9 cellular contexts compared by ENCODE assay signal in genomic region chr2:232890896-232891601, GRCh38. TPM values are rescaled to one million over a fixed set of nuclear protein-coding genes. Genes with fewer than 3 reads are reported as not detected.
DNase-seq lines count a peak whose midpoint lies in the region; ATAC-seq and TF ChIP-seq lines count a peak whose summit lies in the region.
"Had no signal": no experiment of that assay in that cellular context is flagged by ENCODE, and none has a peak within 500 bp of the region (broad histone marks: within the 10 kb centered on the region; RNA-seq: fewer than 3 reads in every experiment).

No MANE protein-coding gene starts in this region.

- no peak for TF ChIP-seq POLR2A in NB4 (IDR thresholded peaks at IDR 0.05; ENCODE audit: extremely low read depth, insufficient read length)
- peak in 1 of 3 donors; percentile 11 for TF ChIP-seq POLR2A in body of pancreas (IDR thresholded peaks at IDR 0.05)

- no peaks in the 10 kb centered on the region for H3K4me1 ChIP-seq in BE2C
- H3K4me1 ChIP-seq in body of pancreas, result peaks cover 30% of the 10 kb centered on the region
- no peaks in the 10 kb centered on the region for H3K4me1 ChIP-seq in liver (ENCODE audit: control insufficient read depth in 4 of 4, insufficient read depth in 4 of 4, low read length in 3 of 4)

- 16 to 28% methylated on average over 16 to 23 of the region's 23 CpGs for WGBS in body of pancreas, 2 donors
- 63% methylated on average over 23 of the region's 23 CpGs for WGBS in liver

- no peak overlapping the region for H3K9ac ChIP-seq in liver (ENCODE audit: low read depth in 1 of 2, low read length in 2 of 2)

- peak; percentile 79 for ATAC-seq in body of pancreas
- no peak for ATAC-seq in activated naive CD4-positive, alpha-beta T cell treated with anti-CD3 and anti-CD28 coated beads, Interleukin-2, amount 50 U/mL, for 72 hours

- POLR2A ChIA-PET in activated CD4-positive, alpha-beta memory T cell treated with anti-CD3 and anti-CD28 coated beads for 36 hours (lab: Charles Lee), result interaction anchor here (1.1 kb wide), 1 partner anchor 343 kb away, joined by 4 read pairs; no protein-coding TSS in a partner anchor

- H3K4me3 Mint-ChIP-seq in immature natural killer cell, result no peak overlapping the region
- H3K4me3 Mint-ChIP-seq in activated CD4-positive, alpha-beta memory T cell treated with anti-CD3 and anti-CD28 coated beads for 36 hours, result no peak overlapping the region

- 0 out of 2 replicates have a peak overlapping the region, but pooled peaks have one; percentile 2 for H3K4me3 ChIP-seq in BE2C (ENCODE audit: low read depth, low read length)
- H3K4me3 ChIP-seq in NB4 (ENCODE audit: low read depth, low read length), result no peak overlapping the region
- H3K4me3 ChIP-seq in body of pancreas, result no peak overlapping the region
- H3K4me3 ChIP-seq in liver (ENCODE audit: low read depth in 1 of 3, low read length in 3 of 3), result no peak overlapping the region

- intact Hi-C loops in body of pancreas (cut with DNase I), result no loop called here
- intact Hi-C loops in activated CD4-positive, alpha-beta memory T cell treated with anti-CD3 and anti-CD28 coated beads for 36 hours (cut with micrococcal nuclease), result loop anchor here (10.0 kb wide), 1 partner anchor 354 kb away; no protein-coding TSS in a partner anchor

- H3K9me3 ChIP-seq in BE2C (no peaks in the 10 kb centered on the region), body of pancreas (no peaks in the 10 kb centered on the region), liver (ENCODE audit: control insufficient read depth in 4 of 4, low read length in 3 of 4) (no peaks in the 10 kb centered on the region)

- TF ChIP-seq RAD21 in liver (IDR thresholded peaks at IDR 0.05), result no peak

- peaks cover 2 to 6% (median 5%) of the 10 kb centered on the region in 3 donors for H3K27me3 Mint-ChIP-seq in immature natural killer cell (ENCODE audit: low read depth in 3 of 3)
- H3K27me3 Mint-ChIP-seq in activated CD4-positive, alpha-beta memory T cell treated with anti-CD3 and anti-CD28 coated beads for 36 hours, result peaks cover 20% of the 10 kb centered on the region

- no peak overlapping the region for H3K27ac Mint-ChIP-seq in immature natural killer cell
- no peak overlapping the region for H3K27ac Mint-ChIP-seq in activated CD4-positive, alpha-beta memory T cell treated with anti-CD3 and anti-CD28 coated beads for 36 hours
- H3K27ac Mint-ChIP-seq in activated naive CD4-positive, alpha-beta T cell treated with anti-CD3 and anti-CD28 coated beads, Interleukin-2, amount 50 U/mL, for 72 hours, result no peak overlapping the region

- TF ChIP-seq CTCF in BE2C (IDR thresholded peaks at IDR 0.05; ENCODE audit: low read depth, low read length) (no peak), NB4 (IDR thresholded peaks at IDR 0.05; ENCODE audit: low read depth, low read length) (no peak), body of pancreas (IDR thresholded peaks at IDR 0.05) (no peak), liver (IDR thresholded peaks at IDR 0.05; ENCODE audit: low read depth, low read length, missing input control) (no peak)

- peak; percentile 48 for DNase-seq in BE2C
- DNase-seq in NB4 (ENCODE audit: low read depth), result peak; percentile 28
- peak; percentile 70 to 85 (median 82) for DNase-seq in body of pancreas
- DNase-seq in immature natural killer cell, result no peak
- DNase-seq in activated CD4-positive, alpha-beta memory T cell treated with anti-CD3 and anti-CD28 coated beads for 36 hours, result no peak
- DNase-seq in NCI-H1092 (lab: John Stamatoyannopoulos, UW), result no peak
- no peak for DNase-seq in activated naive CD4-positive, alpha-beta T cell treated with anti-CD3 and anti-CD28 coated beads, Interleukin-2, amount 50 U/mL, for 72 hours (ENCODE audit: low spot score in 2 of 2)
- DNase-seq: GDM1 had no signal

- H3K9me3 Mint-ChIP-seq in immature natural killer cell, result no peaks in the 10 kb centered on the region
- H3K9me3 Mint-ChIP-seq in activated CD4-positive, alpha-beta memory T cell treated with anti-CD3 and anti-CD28 coated beads for 36 hours, result no peaks in the 10 kb centered on the region
- peaks cover 0 to 3% of the 10 kb centered on the region in 2 donors for H3K9me3 Mint-ChIP-seq in activated naive CD4-positive, alpha-beta T cell treated with anti-CD3 and anti-CD28 coated beads, Interleukin-2, amount 50 U/mL, for 72 hours

- no peaks in the 10 kb centered on the region for H3K36me3 ChIP-seq in BE2C
- no peaks in the 10 kb centered on the region for H3K36me3 ChIP-seq in body of pancreas (replicated peaks in 1 of 2; ENCODE audit: insufficient read depth in 1 of 2, low read depth in 2 of 2)
- H3K36me3 ChIP-seq in liver (ENCODE audit: control insufficient read depth in 4 of 4, insufficient read depth in 3 of 4, low read depth in 1 of 4, low read length in 3 of 4), result peaks cover 2 to 47% (median 14%) of the 10 kb centered on the region in 4 donors

- H3K27me3 ChIP-seq in BE2C, result no peaks in the 10 kb centered on the region
- no peaks in the 10 kb centered on the region for H3K27me3 ChIP-seq in body of pancreas
- H3K27me3 ChIP-seq in liver (ENCODE audit: control insufficient read depth in 4 of 4, insufficient read depth in 4 of 4, low read length in 3 of 4), result no peaks in the 10 kb centered on the region

- no peaks in the 10 kb centered on the region for H3K36me3 Mint-ChIP-seq in immature natural killer cell
- no peaks in the 10 kb centered on the region for H3K36me3 Mint-ChIP-seq in activated CD4-positive, alpha-beta memory T cell treated with anti-CD3 and anti-CD28 coated beads for 36 hours
- no peaks in the 10 kb centered on the region for H3K36me3 Mint-ChIP-seq in activated naive CD4-positive, alpha-beta T cell treated with anti-CD3 and anti-CD28 coated beads, Interleukin-2, amount 50 U/mL, for 72 hours

- CTCF ChIA-PET in activated CD4-positive, alpha-beta memory T cell treated with anti-CD3 and anti-CD28 coated beads for 36 hours (lab: Charles Lee), result interaction anchor here (1.1 kb wide), 1 partner anchor 138 kb away, joined by 3 read pairs; no protein-coding TSS in a partner anchor

- no peaks in the 10 kb centered on the region for H3K4me1 Mint-ChIP-seq in immature natural killer cell
- H3K4me1 Mint-ChIP-seq in activated CD4-positive, alpha-beta memory T cell treated with anti-CD3 and anti-CD28 coated beads for 36 hours (ENCODE audit: low read depth), result peaks cover 12% of the 10 kb centered on the region

- H3K27ac ChIP-seq in body of pancreas (peak overlapping the region in 2 of 4 donors; percentile 13 to 41), liver (ENCODE audit: low read depth in 1 of 2, low read length in 2 of 2) (no peak overlapping the region)

TF ChIP-seq in liver, 16 proteins besides CTCF, POLR2A, EP300 and RAD21:
- no peak for TF ChIP-seq HNF4A (conservative IDR thresholded peaks at IDR 0.05)
- no peak for TF ChIP-seq TAF1 (conservative IDR thresholded peaks at IDR 0.05)
- peak; percentile 42 for TF ChIP-seq SP1 (IDR thresholded peaks at IDR 0.05)
- TF ChIP-seq RXRA (IDR thresholded peaks at IDR 0.05), result peak in 1 of 2 donors; percentile 26
- TF ChIP-seq NR2F2 (IDR thresholded peaks at IDR 0.05), result no peak

RNA-seq across cellular contexts. Expression of gene SNORC, which starts 21.0 kb away (rescaled TPM):
- polyA plus RNA-seq in BE2C (2012; ENCODE audit: insufficient read depth, insufficient read length, low read depth), result 14.1 TPM
- total RNA-seq in body of pancreas (1 to 10 TPM in 1 of 2 donors, not detected in 1; 1.8 TPM), liver (10 to 100 TPM in 1 of 2 donors, 1 to 10 TPM in 1; 2.7 to 12.3 TPM)
- polyA plus RNA-seq in liver (10 to 100 TPM in 1 of 2 donors, 1 to 10 TPM in 1; 2.4 to 10.5 TPM), immature natural killer cell (not detected)
- total RNA-seq in activated CD4-positive, alpha-beta memory T cell treated with anti-CD3 and anti-CD28 coated beads for 36 hours, result 1 to 10 TPM in 1 of 2 experiments, under 1 TPM in 1; 0.85 to 1.7 TPM
- 1 to 10 TPM; 1.3 to 3.6 TPM for total RNA-seq in activated naive CD4-positive, alpha-beta T cell treated with anti-CD3 and anti-CD28 coated beads, Interleukin-2, amount 50 U/mL, for 72 hours

Comparison
In these comparisons a context has a peak if more than half of its experiments do, and no peak if none do; other contexts are left out.
1. DNase-seq: peak in BE2C (single experiment), NB4 (single experiment) and body of pancreas (4 of 4); none in immature natural killer cell (0 of 3), activated CD4-positive, alpha-beta memory T cell treated with anti-CD3 and anti-CD28 coated beads for 36 hours (single experiment), NCI-H1092 (single experiment) and activated naive CD4-positive, alpha-beta T cell treated with anti-CD3 and anti-CD28 coated beads, Interleukin-2, amount 50 U/mL, for 72 hours (0 of 2).